Comparison of ENCODE assay signal across 8 cellular contexts in genomic region chr5:32531885-32532520, GRCh38. TPM values are rescaled to one million over a fixed set of nuclear protein-coding genes. Genes with fewer than 3 reads are reported as not detected.
DNase-seq lines count a peak whose midpoint lies in the region; ATAC-seq and TF ChIP-seq lines count a peak whose summit lies in the region.

No MANE protein-coding gene starts in this region.

- peaks cover 4% of the 10 kb centered on the region for H3K4me1 ChIP-seq in body of pancreas

- DNase-seq in CD14-positive monocyte (ENCODE audit: low spot score) (no peak), RPMI7951 (ENCODE audit: low read depth) (peak; percentile 79), astrocyte of the spinal cord (ENCODE audit: low read depth, low spot score) (peak; percentile 60), body of pancreas (no peak), OCI-M2 (lab: John Stamatoyannopoulos, UW; ENCODE audit: unreplicated experiment) (no peak)
- DNase-seq in naive thymus-derived CD8-positive, alpha-beta T cell, result peak in 5 of 10 donors; percentile 5 to 20 (median 9)

- peaks cover 3 to 5% (median 4%) of the 10 kb centered on the region in 3 donors for H3K27me3 Mint-ChIP-seq in CD14-positive monocyte (ENCODE audit: low read depth in 3 of 3)
- H3K27me3 Mint-ChIP-seq in naive thymus-derived CD8-positive, alpha-beta T cell, result peaks cover 0 to 3% (median 0%) of the 10 kb centered on the region in 5 donors

- no peak for TF ChIP-seq POLR2A in body of pancreas (IDR thresholded peaks at IDR 0.05)

- WGBS in body of pancreas, 2 donors, result 32 to 35% methylated on average over 8 of the region's 8 CpGs

- peaks cover 30% of the 10 kb centered on the region for H3K4me1 Mint-ChIP-seq in CD14-positive monocyte
- H3K4me1 Mint-ChIP-seq in naive thymus-derived CD8-positive, alpha-beta T cell, result peaks cover 0 to 21% (median 8%) of the 10 kb centered on the region in 4 donors

- ATAC-seq in GM19025 (IDR thresholded peaks at IDR 0.05; ENCODE audit: low read depth, unreplicated experiment), result peak; percentile 29
- peak; percentile 42 for ATAC-seq in HG03196 (IDR thresholded peaks at IDR 0.05; ENCODE audit: unreplicated experiment)
- ATAC-seq in naive thymus-derived CD8-positive, alpha-beta T cell, result peak; percentile 73 to 82
- ATAC-seq in body of pancreas, result no peak

- TF ChIP-seq CTCF in CD14-positive monocyte (IDR thresholded peaks at IDR 0.05) (no peak), astrocyte of the spinal cord (IDR thresholded peaks at IDR 0.05; ENCODE audit: low read depth, low read length) (no peak), body of pancreas (IDR thresholded peaks at IDR 0.05) (no peak)

- H3K36me3 Mint-ChIP-seq in CD14-positive monocyte, result no peaks in the 10 kb centered on the region
- H3K36me3 Mint-ChIP-seq in naive thymus-derived CD8-positive, alpha-beta T cell, result peaks cover 0 to 4% (median 0%) of the 10 kb centered on the region in 3 donors

- in situ Hi-C loops in astrocyte of the spinal cord (cut with HindIII; ENCODE audit: low sequenced_read_pairs), result no loop called here

- peaks cover 0 to 10% (median 2%) of the 10 kb centered on the region in 7 donors for H3K9me3 Mint-ChIP-seq in CD14-positive monocyte
- no peaks in the 10 kb centered on the region for H3K9me3 Mint-ChIP-seq in naive thymus-derived CD8-positive, alpha-beta T cell

- intact Hi-C loops in CD14-positive monocyte (cut with micrococcal nuclease), result no loop called here
- intact Hi-C loops in body of pancreas (cut with DNase I), result no loop called here

- H3K27ac Mint-ChIP-seq in CD14-positive monocyte, result peak overlapping the region in 5 of 7 donors; percentile 6 to 73 (median 49)
- peak overlapping the region; percentile 28 to 95 (median 76) for H3K27ac Mint-ChIP-seq in naive thymus-derived CD8-positive, alpha-beta T cell

- H3K9me3 ChIP-seq in body of pancreas, result no peaks in the 10 kb centered on the region

- H3K27me3 ChIP-seq in body of pancreas, result no peaks in the 10 kb centered on the region

- H3K36me3 ChIP-seq in body of pancreas (replicated peaks in 1 of 2; ENCODE audit: insufficient read depth in 1 of 2, low read depth in 2 of 2), result no peaks in the 10 kb centered on the region

- peak overlapping the region; percentile 22 for H3K4me3 ChIP-seq in astrocyte of the spinal cord (ENCODE audit: low read depth, low read length)
- no peak overlapping the region for H3K4me3 ChIP-seq in body of pancreas

- no peak overlapping the region for H3K27ac ChIP-seq in body of pancreas

- peak overlapping the region in 1 of 2 donors; percentile 0 for H3K4me3 Mint-ChIP-seq in CD14-positive monocyte
- peak overlapping the region; percentile 35 to 82 (median 76) for H3K4me3 Mint-ChIP-seq in naive thymus-derived CD8-positive, alpha-beta T cell

- POLR2A ChIA-PET in naive thymus-derived CD8-positive, alpha-beta T cell (lab: Charles Lee), result interaction anchor here (1.3 kb wide), 1 partner anchor 53 kb away, joined by 5 read pairs; the partner anchor contains the start of gene SUB1

RNA-seq across cellular contexts. Expression of gene SUB1, which starts 53.4 kb away (rescaled TPM):
- 100 to 1,000 TPM; 399 to 454 TPM for polyA plus RNA-seq in CD14-positive monocyte
- 391 and 400 TPM in 2 replicates for total RNA-seq in RPMI7951 (2014; rRNA removed; shearing (Covaris generic))
- 100 to 1,000 TPM; 194 to 218 TPM for total RNA-seq in naive thymus-derived CD8-positive, alpha-beta T cell
- 100 to 1,000 TPM; 391 to 592 (median 485) TPM for polyA plus RNA-seq in naive thymus-derived CD8-positive, alpha-beta T cell
- total RNA-seq in body of pancreas, result 100 to 1,000 TPM in 1 of 2 donors, 10 to 100 TPM in 1; 30.1 to 168 TPM

Comparison
In these comparisons a context has a peak if more than half of its experiments do, and no peak if none do; other contexts are left out.
1. DNase-seq: peak in RPMI7951 (single experiment) and astrocyte of the spinal cord (single experiment); none in CD14-positive monocyte (single experiment), body of pancreas (0 of 4) and OCI-M2 (single experiment).